8 cellular contexts compared by ENCODE assay signal in the genomic region with DNA sequence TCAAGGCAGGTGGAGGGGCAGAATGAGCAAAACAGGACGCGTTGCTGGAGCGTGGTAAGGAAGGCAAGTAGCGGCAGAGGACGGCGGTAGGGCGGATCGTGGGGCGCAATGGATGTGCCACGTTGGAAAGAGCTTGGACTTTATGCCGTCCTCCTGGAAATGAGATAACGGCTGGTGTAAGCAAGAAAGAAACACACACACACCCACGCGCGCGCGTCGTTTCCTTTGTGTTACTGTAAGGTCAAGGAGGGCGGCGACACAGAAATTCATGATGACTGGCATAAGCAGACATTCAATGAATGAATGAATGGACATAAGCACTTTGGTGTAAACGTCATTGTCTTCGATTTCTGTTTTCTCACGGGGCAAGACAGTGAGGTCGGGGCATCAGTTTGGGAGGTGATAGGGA. TPM values are rescaled to one million over a fixed set of nuclear protein-coding genes. Genes with fewer than 3 reads are reported as not detected.
DNase-seq lines count a peak whose midpoint lies in the region; ATAC-seq and TF ChIP-seq lines count a peak whose summit lies in the region.

No MANE protein-coding gene starts in this region.

- peak; percentile 64 for ATAC-seq in activated T-helper 17 cell treated with anti-CD3 and anti-CD28 coated beads, Interleukin-2, amount 50 U/mL, for 72 hours (replicated peaks)
- ATAC-seq in Right ventricle myocardium inferior (no peak), GM21737 (IDR thresholded peaks at IDR 0.05; ENCODE audit: unreplicated experiment) (no peak)

- peak overlapping the region; percentile 84 to 90 for H3K4me3 ChIP-seq in vagina

- no peak overlapping the region for H3K27ac ChIP-seq in vagina

- DNase-seq in GM10266 (ENCODE audit: extremely low spot score) (peak; percentile 27), NCI-H69 (lab: John Stamatoyannopoulos, UW) (peak; percentile 44), Right ventricle myocardium inferior (ENCODE audit: missing footprints) (peak; percentile 87), posterior cingulate gyrus (peak in 7 of 10 donors; percentile 7 to 84 (median 33)), vagina (ENCODE audit: extremely low spot score in 2 of 2) (no peak), midbrain (lab: John Stamatoyannopoulos, UW) (no peak)

- H3K27me3 Mint-ChIP-seq in activated T-helper 17 cell treated with anti-CD3 and anti-CD28 coated beads, Interleukin-2, amount 50 U/mL, for 72 hours: peaks cover 15% of the 10 kb centered on the region

- peaks cover 13% of the 10 kb centered on the region for H3K4me1 Mint-ChIP-seq in activated T-helper 17 cell treated with anti-CD3 and anti-CD28 coated beads, Interleukin-2, amount 50 U/mL, for 72 hours

- TF ChIP-seq POLR2A in vagina (IDR thresholded peaks at IDR 0.05): no peak

- H3K4me3 Mint-ChIP-seq in activated T-helper 17 cell treated with anti-CD3 and anti-CD28 coated beads, Interleukin-2, amount 50 U/mL, for 72 hours: peak overlapping the region; percentile 88

- H3K4me1 ChIP-seq in vagina: peaks cover 32% of the 10 kb centered on the region

- intact Hi-C loops in Right ventricle myocardium inferior (cut with DNase I) (loop anchor here (2.0 kb wide), 1 partner anchor 38 kb away; a partner anchor contains a TSS), posterior cingulate gyrus (cut with DNase I) (loop anchor here (2.0 kb wide), 1 partner anchor 38 kb away; a partner anchor contains a TSS), vagina (cut with DNase I) (loop anchor here (5.0 kb wide), 1 partner anchor 36 kb away; a partner anchor contains a TSS)

- H3K27ac Mint-ChIP-seq in activated T-helper 17 cell treated with anti-CD3 and anti-CD28 coated beads, Interleukin-2, amount 50 U/mL, for 72 hours: peak overlapping the region; percentile 86

- no peaks in the 10 kb centered on the region for H3K9me3 Mint-ChIP-seq in activated T-helper 17 cell treated with anti-CD3 and anti-CD28 coated beads, Interleukin-2, amount 50 U/mL, for 72 hours

- peaks cover 14% of the 10 kb centered on the region for H3K36me3 Mint-ChIP-seq in activated T-helper 17 cell treated with anti-CD3 and anti-CD28 coated beads, Interleukin-2, amount 50 U/mL, for 72 hours (ENCODE audit: low read depth)

- no peaks in the 10 kb centered on the region for H3K27me3 ChIP-seq in vagina

- no peaks in the 10 kb centered on the region for H3K36me3 ChIP-seq in vagina

- H3K9me3 ChIP-seq in vagina: no peaks in the 10 kb centered on the region

- TF ChIP-seq CTCF in GM10266 (IDR thresholded peaks at IDR 0.05; ENCODE audit: control insufficient read depth, insufficient read depth, low read depth, missing control alignments) (no peak), vagina (IDR thresholded peaks at IDR 0.05) (no peak)

RNA-seq across cellular contexts. Expression of a gene that starts 0.7 kb away (rescaled TPM):
- total RNA-seq in activated T-helper 17 cell treated with anti-CD3 and anti-CD28 coated beads, Interleukin-2, amount 50 U/mL, for 72 hours: 1 to 10 TPM; 2.9 to 4.2 TPM
- total RNA-seq in Right ventricle myocardium inferior (1.4 TPM), vagina (6.6 TPM)

RNA-seq across cellular contexts. Expression of a gene that starts 38.4 kb away (rescaled TPM):
- total RNA-seq in activated T-helper 17 cell treated with anti-CD3 and anti-CD28 coated beads, Interleukin-2, amount 50 U/mL, for 72 hours: 10 to 100 TPM; 39.2 to 47.2 TPM
- total RNA-seq in Right ventricle myocardium inferior (38.2 TPM), vagina (31.2 TPM)

Comparison
In these comparisons a context has a peak if more than half of its experiments do, and no peak if none do; other contexts are left out.
1. DNase-seq: peak in GM10266 (single experiment), NCI-H69 (single experiment), Right ventricle myocardium inferior (single experiment) and posterior cingulate gyrus (7 of 10); none in vagina (0 of 2) and midbrain (single experiment).